8 cellular contexts compared by ENCODE assay signal in the genomic region with DNA sequence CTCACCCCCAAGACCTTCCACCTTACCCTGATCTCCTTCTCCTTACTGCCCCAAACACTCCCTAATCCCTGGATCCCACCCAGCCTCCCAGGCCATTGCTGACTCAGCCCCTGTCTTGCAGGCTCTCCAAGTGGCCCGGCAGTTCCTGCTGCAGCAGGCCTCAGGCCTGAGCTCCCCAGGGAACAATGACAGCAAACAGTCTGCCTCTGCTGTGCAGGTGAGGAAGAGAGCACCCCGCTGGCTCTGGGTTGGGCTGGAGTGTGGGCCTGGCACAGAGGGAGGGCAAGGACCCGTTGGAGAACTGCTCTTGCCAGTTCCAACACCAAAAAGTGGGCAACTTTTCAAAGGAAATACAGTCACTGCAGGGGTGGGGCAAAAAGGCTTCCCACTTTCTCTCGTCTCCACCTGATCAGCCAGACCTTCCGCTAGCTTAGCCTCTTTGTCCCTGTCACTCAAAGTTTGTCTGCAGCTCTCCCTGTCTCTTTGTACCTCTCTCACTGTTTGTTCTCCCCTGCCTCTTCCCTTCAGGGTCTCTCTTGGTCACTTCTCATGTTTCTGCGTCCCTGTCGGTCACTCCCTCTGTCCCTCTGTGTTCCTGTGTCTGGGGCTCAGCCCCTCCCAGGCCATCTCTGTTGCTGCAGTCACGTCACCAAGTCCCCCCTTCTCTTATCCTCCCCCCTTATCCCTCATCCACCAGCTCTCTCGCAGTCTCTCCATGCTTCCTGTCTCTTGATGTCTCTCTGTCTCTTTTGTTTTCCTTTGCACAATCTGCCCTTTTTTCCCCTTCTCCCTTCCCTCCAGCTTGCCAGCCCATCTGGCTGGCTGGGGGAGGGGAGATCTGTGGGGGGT. TPM values are rescaled to one million over a fixed set of nuclear protein-coding genes. Genes with fewer than 3 reads are reported as not detected.
A peak's percentile ranks its signal among the peaks of the same experiment; 100 is the strongest.
DNase-seq lines count a peak whose midpoint lies in the region; ATAC-seq and TF ChIP-seq lines count a peak whose summit lies in the region.

No MANE protein-coding gene starts in this region.

- DNase-seq in DMS53 (lab: John Stamatoyannopoulos, UW) (peak; percentile 92), NCI-H2029 treated with DMSO at 0.1 percent for 48 hours (lab: John Stamatoyannopoulos, UW) (peak; percentile 84), body of pancreas (peak; percentile 44 to 80 (median 66)), uterus (no peak)
- no peak for DNase-seq in CD4-positive, alpha-beta memory T cell

- TF ChIP-seq RAD21 in liver (IDR thresholded peaks at IDR 0.05): no peak

- no peaks in the 10 kb centered on the region for H3K27me3 Mint-ChIP-seq in CD4-positive, alpha-beta memory T cell

- no peaks in the 10 kb centered on the region for H3K36me3 ChIP-seq in body of pancreas (replicated peaks in 1 of 2; ENCODE audit: insufficient read depth in 1 of 2, low read depth in 2 of 2)
- H3K36me3 ChIP-seq in liver (ENCODE audit: control insufficient read depth in 4 of 4, insufficient read depth in 3 of 4, low read depth in 1 of 4, low read length in 3 of 4): no peaks in the 10 kb centered on the region
- no peaks in the 10 kb centered on the region for H3K36me3 ChIP-seq in CD4-positive, alpha-beta memory T cell (ENCODE audit: insufficient read depth, low read length)
- H3K36me3 ChIP-seq in uterus: no peaks in the 10 kb centered on the region

- peaks cover 4 to 6% of the 10 kb centered on the region in 2 donors for H3K36me3 Mint-ChIP-seq in CD4-positive, alpha-beta memory T cell

- H3K27me3 ChIP-seq in body of pancreas (no peaks in the 10 kb centered on the region), liver (ENCODE audit: control insufficient read depth in 4 of 4, insufficient read depth in 4 of 4, low read length in 3 of 4) (no peaks in the 10 kb centered on the region), uterus (no peaks in the 10 kb centered on the region)
- H3K27me3 ChIP-seq in CD4-positive, alpha-beta memory T cell (ENCODE audit: insufficient read depth, low read length): no peaks in the 10 kb centered on the region

- H3K9me3 Mint-ChIP-seq in CD4-positive, alpha-beta memory T cell: no peaks in the 10 kb centered on the region

- POLR2A ChIA-PET in CD4-positive, alpha-beta memory T cell (lab: Charles Lee; ENCODE audit: partially characterized antibody): no interaction called here

- 20 to 33% methylated on average over 9 of the region's 9 CpGs for WGBS in body of pancreas, 2 donors
- WGBS in liver: 32% methylated on average over 9 of the region's 9 CpGs

- no peak for TF ChIP-seq CTCF in body of pancreas (IDR thresholded peaks at IDR 0.05)
- no peak for TF ChIP-seq CTCF in liver (IDR thresholded peaks at IDR 0.05; ENCODE audit: low read depth, low read length, missing input control)
- no peak for TF ChIP-seq CTCF in uterus (IDR thresholded peaks at IDR 0.05)

- intact Hi-C loops in body of pancreas (cut with DNase I): no loop called here
- intact Hi-C loops in CD4-positive, alpha-beta memory T cell (cut with micrococcal nuclease): no loop called here
- intact Hi-C loops in uterus (cut with DNase I; ENCODE audit: low total_unique reads): no loop called here

- TF ChIP-seq POLR2A in body of pancreas (IDR thresholded peaks at IDR 0.05): peak in 1 of 3 donors; percentile 17
- no peak for TF ChIP-seq POLR2A in uterus (IDR thresholded peaks at IDR 0.05)

- H3K27ac ChIP-seq in body of pancreas: peak overlapping the region; percentile 41 to 68 (median 51)
- peak overlapping the region; percentile 42 to 49 for H3K27ac ChIP-seq in liver (ENCODE audit: low read depth in 1 of 2, low read length in 2 of 2)
- no peak overlapping the region for H3K27ac ChIP-seq in CD4-positive, alpha-beta memory T cell (ENCODE audit: low read depth, low read length)
- H3K27ac ChIP-seq in uterus: no peak overlapping the region

- peaks cover 0 to 6% (median under 1%) of the 10 kb centered on the region in 4 donors for H3K4me1 Mint-ChIP-seq in CD4-positive, alpha-beta memory T cell

- no peak overlapping the region for H3K4me3 ChIP-seq in body of pancreas
- H3K4me3 ChIP-seq in liver (ENCODE audit: low read depth in 1 of 3, low read length in 3 of 3): no peak overlapping the region
- no peak overlapping the region for H3K4me3 ChIP-seq in CD4-positive, alpha-beta memory T cell (ENCODE audit: low read length in 2 of 2)
- no peak overlapping the region for H3K4me3 ChIP-seq in uterus

- no peak overlapping the region for H3K4me3 Mint-ChIP-seq in CD4-positive, alpha-beta memory T cell

- H3K4me1 ChIP-seq in body of pancreas (peaks cover 86% of the 10 kb centered on the region), liver (ENCODE audit: control insufficient read depth in 4 of 4, insufficient read depth in 4 of 4, low read length in 3 of 4) (peaks cover 12 to 33% (median 14%) of the 10 kb centered on the region in 4 donors), uterus (peaks cover 0 to 4% of the 10 kb centered on the region in 2 donors)
- H3K4me1 ChIP-seq in CD4-positive, alpha-beta memory T cell (ENCODE audit: insufficient read depth, low read length): peaks cover 5% of the 10 kb centered on the region

- no peaks in the 10 kb centered on the region for H3K9me3 ChIP-seq in body of pancreas
- no peaks in the 10 kb centered on the region for H3K9me3 ChIP-seq in liver (ENCODE audit: control insufficient read depth in 4 of 4, low read length in 3 of 4)
- H3K9me3 ChIP-seq in CD4-positive, alpha-beta memory T cell (ENCODE audit: control insufficient read depth in 1 of 2, low read length in 2 of 2): no peaks in the 10 kb centered on the region
- H3K9me3 ChIP-seq in uterus: no peaks in the 10 kb centered on the region

- H3K9ac ChIP-seq in liver (ENCODE audit: low read depth in 1 of 2, low read length in 2 of 2): peak overlapping the region in 1 of 2 donors; percentile 29

- ATAC-seq in body of pancreas: peak; percentile 51
- ATAC-seq in HG03280 (IDR thresholded peaks at IDR 0.05; ENCODE audit: unreplicated experiment): no peak
- ATAC-seq in GM19351 (IDR thresholded peaks at IDR 0.05; ENCODE audit: unreplicated experiment): no peak

- H3K27ac Mint-ChIP-seq in CD4-positive, alpha-beta memory T cell: peak overlapping the region in 1 of 7 donors; percentile 36

- CTCF ChIA-PET in CD4-positive, alpha-beta memory T cell (lab: Charles Lee; ENCODE audit: partially characterized antibody): interaction anchor here (1.1 kb wide), 1 partner anchor 114 kb away, joined by 3 read pairs; no protein-coding TSS in a partner anchor

TF ChIP-seq in liver, 16 proteins besides CTCF, POLR2A, EP300 and RAD21:
- TF ChIP-seq SP1 (IDR thresholded peaks at IDR 0.05): peak; percentile 18
- TF ChIP-seq RXRA (IDR thresholded peaks at IDR 0.05): peak in 1 of 2 donors; percentile 39
- no peak for TF ChIP-seq MAX (IDR thresholded peaks at IDR 0.05)

RNA-seq across cellular contexts. Expression of gene FOXP4, which starts 31.9 kb away (rescaled TPM):
- 10 to 100 TPM in 1 of 2 donors, 1 to 10 TPM in 1; 8.6 to 10.5 TPM for total RNA-seq in body of pancreas
- 1 to 10 TPM; 3.7 to 4.9 TPM for total RNA-seq in liver
- polyA plus RNA-seq in liver: 10 to 100 TPM in 1 of 2 donors, 1 to 10 TPM in 1; 2.5 to 16.0 TPM
- 1 to 10 TPM; 7.4 to 7.8 TPM for total RNA-seq in CD4-positive, alpha-beta memory T cell
- 1 to 10 TPM in 1 of 2 donors, under 1 TPM in 1; 0.08 to 1.6 TPM for polyA plus RNA-seq in CD4-positive, alpha-beta memory T cell
- 10 to 100 TPM in 2 of 4 donors, 1 to 10 TPM in 2; 3.8 to 50.1 (median 9.4) TPM for total RNA-seq in uterus

Comparison
In these comparisons a context has a peak if more than half of its experiments do, and no peak if none do; other contexts are left out.
1. DNase-seq: peak in DMS53 (single experiment), NCI-H2029 treated with DMSO at 0.1 percent for 48 hours (single experiment) and body of pancreas (4 of 4); none in CD4-positive, alpha-beta memory T cell (0 of 5) and uterus (0 of 2).
2. H3K27ac ChIP-seq: peak in body of pancreas (4 of 4) and liver (2 of 2); none in CD4-positive, alpha-beta memory T cell (single experiment) and uterus (0 of 2).